In the genomic region with DNA sequence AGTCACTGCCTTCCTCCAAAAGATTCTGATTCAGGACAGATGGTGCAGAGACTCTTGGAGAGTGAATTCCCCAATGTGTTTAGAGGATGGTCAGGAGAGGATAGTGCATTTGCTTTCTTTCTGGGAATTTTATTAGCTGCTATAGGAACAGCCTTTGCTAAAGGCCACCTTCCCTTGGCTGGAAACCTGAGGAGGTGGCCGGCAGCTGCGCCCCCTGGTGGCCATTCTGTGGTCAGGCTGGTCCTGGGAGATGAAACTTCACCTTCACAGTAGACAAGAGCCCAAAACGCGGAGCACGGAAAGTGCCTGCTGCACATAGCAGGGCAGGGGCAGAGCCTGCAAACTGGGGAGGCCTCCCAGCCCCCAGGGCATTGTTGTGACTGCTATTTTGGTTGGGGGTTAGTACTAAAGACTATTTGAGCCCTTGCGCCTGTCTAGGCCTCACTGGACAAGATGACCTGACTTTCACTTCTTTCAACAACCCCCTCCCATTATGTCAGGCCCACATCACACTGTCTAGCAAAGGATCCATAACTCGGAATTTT, we compare ENCODE assay signal across 9 cellular contexts. TPM values are rescaled to one million over a fixed set of nuclear protein-coding genes. Genes with fewer than 3 reads are reported as not detected.
DNase-seq lines count a peak whose midpoint lies in the region; ATAC-seq lines count a peak whose summit lies in the region.
"Had no signal": no experiment of that assay in that cellular context is flagged by ENCODE, and none has a peak within 500 bp of the region (broad histone marks: within the 10 kb centered on the region; RNA-seq: fewer than 3 reads in every experiment).

No MANE protein-coding gene starts in this region.

- DNase-seq in GM04504 (ENCODE audit: low read depth) (peak; percentile 7), SJCRH30 (peak; percentile 28 to 55), head of caudate nucleus (peak; percentile 32 to 90 (median 75)), pons (ENCODE audit: low spot score) (peak; percentile 35), ureter (ENCODE audit: low spot score) (peak; percentile 76), NCI-H1436 treated with DMSO at 0.1 percent for 48 hours (lab: John Stamatoyannopoulos, UW) (no peak)
- peak; percentile 26 to 63 (median 52) for DNase-seq in activated naive CD4-positive, alpha-beta T cell (lab: John Stamatoyannopoulos, UW)

- intact Hi-C loops in head of caudate nucleus (cut with DNase I), result no loop called here

- H3K27ac ChIP-seq in SJCRH30, result no peak overlapping the region
- H3K27ac ChIP-seq: epithelial cell of prostate had no signal

- ATAC-seq in HG03432 (IDR thresholded peaks at IDR 0.05; ENCODE audit: unreplicated experiment), result peak; percentile 64

- no peaks in the 10 kb centered on the region for H3K27me3 ChIP-seq in SJCRH30

- H3K4me1 ChIP-seq in SJCRH30, result no peaks in the 10 kb centered on the region

- no peaks in the 10 kb centered on the region for H3K9me3 ChIP-seq in SJCRH30 (replicated peaks)

- no peaks in the 10 kb centered on the region for H3K36me3 ChIP-seq in SJCRH30

- no peak overlapping the region for H3K4me3 ChIP-seq in SJCRH30

RNA-seq across cellular contexts. Expression of a gene that starts 34.3 kb away (rescaled TPM):
- 24.8 and 27.2 TPM in 2 replicates for total RNA-seq in SJCRH30 (2014; rRNA removed; shearing (Covaris generic))
- 37.2 TPM for total RNA-seq in ureter

RNA-seq across cellular contexts. Expression of a gene that starts 43.2 kb away (rescaled TPM):
- 36.6 and 38.5 TPM in 2 replicates for total RNA-seq in SJCRH30 (2014; rRNA removed; shearing (Covaris generic))
- 21.6 TPM for total RNA-seq in ureter

RNA-seq across cellular contexts. Expression of a gene that starts 45.0 kb away (rescaled TPM):
- not detected in 2 replicates for total RNA-seq in SJCRH30 (2014; rRNA removed; shearing (Covaris generic))
- 72.7 TPM for total RNA-seq in ureter

RNA-seq across cellular contexts. Expression of a gene that starts 53.0 kb away (rescaled TPM):
- 25.9 and 40.6 TPM in 2 replicates for total RNA-seq in SJCRH30 (2014; rRNA removed; shearing (Covaris generic))
- 137 TPM for total RNA-seq in ureter

Comparison
In these comparisons a context has a peak if more than half of its experiments do, and no peak if none do; other contexts are left out.
1. RNA of a gene that starts 45.0 kb away (total RNA-seq): 72.7 TPM in ureter (single experiment); not detected in SJCRH30; every median in the first group is over 10 times any median in the second.